Comparison of ENCODE assay signal across 14 cellular contexts in genomic region chr10:119536508-119536837, GRCh38. TPM values are rescaled to one million over a fixed set of nuclear protein-coding genes. Genes with fewer than 3 reads are reported as not detected.
DNase-seq lines count a peak whose midpoint lies in the region; ATAC-seq and TF ChIP-seq lines count a peak whose summit lies in the region.
"Had no signal": no experiment of that assay in that cellular context is flagged by ENCODE, and none has a peak within 500 bp of the region (broad histone marks: within the 10 kb centered on the region; RNA-seq: fewer than 3 reads in every experiment).

No MANE protein-coding gene starts in this region.

- no peak for DNase-seq in activated CD4-positive, alpha-beta T cell treated with anti-CD3 and anti-CD28 coated beads for 36 hours
- no peak for DNase-seq in activated CD4-positive, alpha-beta T cell treated with anti-CD3 and anti-CD28 coated beads for 48 hours
- DNase-seq in NCI-H524 (lab: John Stamatoyannopoulos, UW) (peak; percentile 10 to 56), left lung (no peak), GM20000 (ENCODE audit: low spot score) (no peak), NCI-H2227 treated with DMSO at 0.1 percent for 48 hours (lab: John Stamatoyannopoulos, UW) (no peak)
- no peak for DNase-seq in central memory CD8-positive, alpha-beta T cell (ENCODE audit: low spot score in 2 of 2)
- DNase-seq: activated CD4-positive, alpha-beta T cell treated with anti-CD3 and anti-CD28 coated beads, Interleukin-2, amount 50 U/mL, for 1 hour; central memory CD4-positive, alpha-beta T cell; islet precursor cell; NCI-H1930; NCI-H748 treated with DMSO at 0.1 percent for 48 hours had no signal

- peak overlapping the region; percentile 63 for H3K27ac ChIP-seq in rectal smooth muscle tissue (ENCODE audit: low read depth, low read length)
- H3K27ac ChIP-seq in left lung: no peak overlapping the region
- H3K27ac ChIP-seq: vagina had no signal

- no peaks in the 10 kb centered on the region for H3K9me3 Mint-ChIP-seq in activated CD4-positive, alpha-beta T cell treated with anti-CD3 and anti-CD28 coated beads for 36 hours (ENCODE audit: low read depth)
- no peaks in the 10 kb centered on the region for H3K9me3 Mint-ChIP-seq in central memory CD8-positive, alpha-beta T cell

- H3K27me3 Mint-ChIP-seq in activated CD4-positive, alpha-beta T cell treated with anti-CD3 and anti-CD28 coated beads for 36 hours: no peaks in the 10 kb centered on the region
- no peaks in the 10 kb centered on the region for H3K27me3 Mint-ChIP-seq in central memory CD8-positive, alpha-beta T cell

- POLR2A ChIA-PET in activated CD4-positive, alpha-beta T cell treated with anti-CD3 and anti-CD28 coated beads for 36 hours (lab: Charles Lee): no interaction called here

- ATAC-seq in activated CD4-positive, alpha-beta T cell treated with anti-CD3 and anti-CD28 coated beads for 36 hours: no peak
- ATAC-seq in central memory CD8-positive, alpha-beta T cell (replicated peaks; ENCODE audit: extremely low read depth, poor library complexity, severe bottlenecking): no peak
- ATAC-seq in left lung: no peak

- H3K4me1 ChIP-seq in rectal smooth muscle tissue (ENCODE audit: control insufficient read depth, insufficient read depth, low read length) (peaks cover 29% of the 10 kb centered on the region), left lung (peaks cover 0 to 19% of the 10 kb centered on the region in 2 donors)

- H3K27ac Mint-ChIP-seq in activated CD4-positive, alpha-beta T cell treated with anti-CD3 and anti-CD28 coated beads for 36 hours: peak overlapping the region; percentile 87
- peak overlapping the region; percentile 74 for H3K27ac Mint-ChIP-seq in central memory CD8-positive, alpha-beta T cell (ENCODE audit: low read depth)

- CTCF ChIA-PET in activated CD4-positive, alpha-beta T cell treated with anti-CD3 and anti-CD28 coated beads for 36 hours (lab: Charles Lee): interaction anchor here (1.5 to 1.9 kb wide), 3 partner anchors 9 to 91 kb away, joined by 3 to 7 read pairs (median 5); no protein-coding TSS in a partner anchor

- peaks cover 86% of the 10 kb centered on the region for H3K4me1 Mint-ChIP-seq in activated CD4-positive, alpha-beta T cell treated with anti-CD3 and anti-CD28 coated beads for 36 hours
- H3K4me1 Mint-ChIP-seq in central memory CD8-positive, alpha-beta T cell: peaks cover 75% of the 10 kb centered on the region

- intact Hi-C loops in activated CD4-positive, alpha-beta T cell treated with anti-CD3 and anti-CD28 coated beads for 36 hours (cut with DNase I, micrococcal nuclease): no loop called here
- intact Hi-C loops in left lung (cut with DNase I): no loop called here

- H3K4me3 ChIP-seq in rectal smooth muscle tissue (ENCODE audit: low read length): no peak overlapping the region
- H3K4me3 ChIP-seq in left lung: no peak overlapping the region
- H3K4me3 ChIP-seq: vagina had no signal

- no peak for TF ChIP-seq CTCF in left lung (IDR thresholded peaks at IDR 0.05)
- no peak for TF ChIP-seq CTCF in GM20000 (IDR thresholded peaks at IDR 0.05; ENCODE audit: extremely low read depth, missing control alignments)

- H3K9ac ChIP-seq in rectal smooth muscle tissue (ENCODE audit: low read length): no peak overlapping the region

- H3K4me3 Mint-ChIP-seq in activated CD4-positive, alpha-beta T cell treated with anti-CD3 and anti-CD28 coated beads for 36 hours: peak overlapping the region; percentile 8
- no peak overlapping the region for H3K4me3 Mint-ChIP-seq in central memory CD8-positive, alpha-beta T cell

- H3K36me3 Mint-ChIP-seq in activated CD4-positive, alpha-beta T cell treated with anti-CD3 and anti-CD28 coated beads for 36 hours (ENCODE audit: low read depth): peaks cover 51% of the 10 kb centered on the region
- H3K36me3 Mint-ChIP-seq in central memory CD8-positive, alpha-beta T cell (ENCODE audit: insufficient read depth): peaks cover 13% of the 10 kb centered on the region

- H3K27me3 ChIP-seq in rectal smooth muscle tissue (ENCODE audit: control insufficient read depth, insufficient read depth, low read length) (no peaks in the 10 kb centered on the region), left lung (peaks cover 0 to 12% of the 10 kb centered on the region in 2 donors)
- H3K27me3 ChIP-seq: vagina had no signal

- no peaks in the 10 kb centered on the region for H3K9me3 ChIP-seq in left lung
- H3K9me3 ChIP-seq: vagina had no signal

- H3K36me3 ChIP-seq in rectal smooth muscle tissue (ENCODE audit: control insufficient read depth, insufficient read depth, low read length) (no peaks in the 10 kb centered on the region), left lung (no peaks in the 10 kb centered on the region)
- H3K36me3 ChIP-seq: vagina had no signal

RNA-seq across cellular contexts. Expression of gene RGS10, which starts 6.0 kb away (rescaled TPM):
- total RNA-seq in activated CD4-positive, alpha-beta T cell treated with anti-CD3 and anti-CD28 coated beads for 36 hours: 100 to 1,000 TPM; 186 to 191 TPM
- total RNA-seq in left lung: 10 to 100 TPM; 23.3 to 26.7 TPM

Comparison
In these comparisons a context has a peak if more than half of its experiments do, and no peak if none do; other contexts are left out.
1. DNase-seq: peak in NCI-H524 (2 of 2); none in activated CD4-positive, alpha-beta T cell treated with anti-CD3 and anti-CD28 coated beads for 36 hours (single experiment), activated CD4-positive, alpha-beta T cell treated with anti-CD3 and anti-CD28 coated beads for 48 hours (single experiment), central memory CD8-positive, alpha-beta T cell (0 of 2), left lung (0 of 2), GM20000 (single experiment) and NCI-H2227 treated with DMSO at 0.1 percent for 48 hours (single experiment).
2. RNA of gene RGS10, which starts 6.0 kb away (total RNA-seq): 186 to 191 TPM in activated CD4-positive, alpha-beta T cell treated with anti-CD3 and anti-CD28 coated beads for 36 hours; 23.3 to 26.7 TPM in left lung; every median in the first group is over 4 times any median in the second.